In genomic region chr7:135326636-135327280, GRCh38 we compare ENCODE assay signal across 1 cellular context.
TF ChIP-seq lines count a peak whose summit lies in the region.

No MANE protein-coding gene starts in this region.

TF ChIP-seq in GM12878, 131 proteins besides CTCF, POLR2A, EP300 and RAD21 (continued from another document):
- TF ChIP-seq E2F4 (IDR thresholded peaks at IDR 0.05; ENCODE audit: low read depth, low read length) (no peak), WRNIP1 (IDR thresholded peaks at IDR 0.05; ENCODE audit: borderline replicate concordance, low read depth, low read length) (no peak), SUPT20H (IDR thresholded peaks at IDR 0.05; ENCODE audit: borderline replicate concordance, control insufficient read depth, low read depth, low read length) (no peak), KDM1A (IDR thresholded peaks at IDR 0.05; ENCODE audit: borderline replicate concordance) (no peak), ZBED1 (IDR thresholded peaks at IDR 0.05; ENCODE audit: borderline replicate concordance) (no peak), ZNF274 (IDR thresholded peaks at IDR 0.05; ENCODE audit: insufficient read depth, insufficient read length) (no peak)
